1 cellular context compared by ENCODE assay signal in genomic region chr1:161153682-161154337, GRCh38.
TF ChIP-seq lines count a peak whose summit lies in the region.

Gene UFC1 (plus strand): TSS chr1:161153978. CDS start chr1:161153998, 20 bp downstream.

TF ChIP-seq in SK-N-SH, 30 proteins besides CTCF, POLR2A, EP300 and RAD21 (continued from another document):
- TF ChIP-seq ZBTB33 (IDR thresholded peaks at IDR 0.05; ENCODE audit: borderline replicate concordance, low read depth) (peak; percentile 92; the same call in 1 of the 2 replicates), USF1 (IDR thresholded peaks at IDR 0.05; ENCODE audit: borderline replicate concordance, low read depth) (peak; percentile 24; the same call in 1 of the 2 replicates), NRF1 (IDR thresholded peaks at IDR 0.05; ENCODE audit: low read depth, low read length) (peak; percentile 31; the same call in 1 of the 2 replicates), PBX3 (IDR thresholded peaks at IDR 0.05) (peak; percentile 15; the same call in 1 of the 2 replicates), SIN3A (IDR thresholded peaks at IDR 0.05; ENCODE audit: borderline replicate concordance, low read depth, low read length) (peak; percentile 84; the same call in 1 of the 2 replicates), TEAD4 (IDR thresholded peaks at IDR 0.05; ENCODE audit: borderline replicate concordance, insufficient read depth) (no peak), TCF12 (IDR thresholded peaks at IDR 0.05) (no peak), EZH2phosphoT487 (IDR thresholded peaks at IDR 0.05; ENCODE audit: borderline replicate concordance, low read depth) (no peak), GABPA (IDR thresholded peaks at IDR 0.05; ENCODE audit: low read depth) (peak; percentile 89), IRF3 (IDR thresholded peaks at IDR 0.05; ENCODE audit: low read depth, low read length) (no peak), RCOR1 (IDR thresholded peaks at IDR 0.05; ENCODE audit: low read length) (no peak), MAX (IDR thresholded peaks at IDR 0.05; ENCODE audit: low read depth) (peak; percentile 92), JUND (IDR thresholded peaks at IDR 0.05) (no peak), NFIC (IDR thresholded peaks at IDR 0.05; ENCODE audit: borderline replicate concordance) (no peak), GATA2 (CRISPR knock-in tag; IDR thresholded peaks at IDR 0.05) (no peak), YY1 (IDR thresholded peaks at IDR 0.05; ENCODE audit: low read depth) (peak; percentile 100), MXI1 (IDR thresholded peaks at IDR 0.05; ENCODE audit: low read depth, low read length) (peak; percentile 84)
